ENCODE assay signal across 9 cellular contexts in genomic region chr3:49685846-49686245, GRCh38. TPM values are rescaled to one million over a fixed set of nuclear protein-coding genes. Genes with fewer than 3 reads are reported as not detected.
DNase-seq lines count a peak whose midpoint lies in the region; ATAC-seq, FAIRE-seq and TF ChIP-seq lines count a peak whose summit lies in the region.
"Not testable (repeated sequence)": the region's sequence is repeated elsewhere in the genome, so short reads cannot be mapped to it uniquely, and the experiment has no call there.
"Had no signal": no experiment of that assay in that cellular context is flagged by ENCODE, and none has a peak within 500 bp of the region (broad histone marks: within the 10 kb centered on the region; RNA-seq: fewer than 3 reads in every experiment).

No MANE protein-coding gene starts in this region.

- in situ Hi-C loops in GM23248 (cut with MboI); K562 (cut with MboI): not testable (repeated sequence)

- 12 to 20% methylated on average over 27 to 31 of the region's 36 CpGs for WGBS in GM23248 (ENCODE audit: low coverage in 1 of 2, low lambda C conversion rate in 2 of 2, missing lambda C conversion rate in 2 of 2), 2 experiments
- 93% methylated on average over 9 of the region's 36 CpGs for WGBS in K562 (ENCODE audit: insufficient coverage, low coverage, missing lambda C conversion rate)

- not testable (repeated sequence) for TF ChIP-seq POLR2A in K562 (conservative IDR thresholded peaks at IDR 0.05); endothelial cell of umbilical vein (IDR thresholded peaks at IDR 0.05; ENCODE audit: low read depth, low read length)

- TF ChIP-seq CTCF in K562 (IDR thresholded peaks at IDR 0.05 in 2 of 3, conservative IDR thresholded peaks at IDR 0.05 in 1 of 3; ENCODE audit: insufficient read depth in 2 of 3, low read depth in 1 of 3, low read length in 3 of 3); endothelial cell of umbilical vein (IDR thresholded peaks at IDR 0.05; ENCODE audit: extremely low read depth in 1 of 2, insufficient read depth in 1 of 2, low read depth in 1 of 2, low read length in 2 of 2); kidney epithelial cell (IDR thresholded peaks at IDR 0.05; ENCODE audit: insufficient read depth, low read length, poor library complexity, severe bottlenecking); nephron (IDR thresholded peaks at IDR 0.05; ENCODE audit: unreplicated experiment in 3 of 3): not testable (repeated sequence)

- not testable (repeated sequence) for H2AFZ ChIP-seq in GM23248; K562 (ENCODE audit: low read depth, low read length); endothelial cell of umbilical vein (ENCODE audit: low read depth, low read length)

- H3K4me3 Mint-ChIP-seq in T-helper 17 cell: peak overlapping the region; percentile 71
- H3K4me3 Mint-ChIP-seq in nephron: peak overlapping the region in 2 of 3 experiments; percentile 38 to 98

- H3K4me1 Mint-ChIP-seq in T-helper 17 cell (peaks cover 21% of the 10 kb centered on the region), nephron (peaks cover 23% of the 10 kb centered on the region)

- not testable (repeated sequence) for H3F3A ChIP-seq in GM23248 (ENCODE audit: insufficient read depth)

- H3K4me3 ChIP-seq in GM23248; K562; endothelial cell of umbilical vein (replicated peaks in 1 of 3; ENCODE audit: insufficient read depth in 1 of 3, low read depth in 1 of 3, low read length in 3 of 3): not testable (repeated sequence)
- peak overlapping the region; percentile 11 for H3K4me3 ChIP-seq in kidney epithelial cell (ENCODE audit: low read depth, low read length)

- not testable (repeated sequence) for H3K9me1 ChIP-seq in K562 (ENCODE audit: control insufficient read depth, insufficient read depth, low read length); endothelial cell of umbilical vein (replicated peaks; ENCODE audit: control insufficient read depth, extremely low read depth, insufficient read depth, low read length)

- H3K27ac Mint-ChIP-seq in T-helper 17 cell, nephron: not testable (repeated sequence)

- not testable (repeated sequence) for H3K27me3 ChIP-seq in GM23248 (replicated peaks; ENCODE audit: insufficient read depth); K562 (ENCODE audit: control insufficient read depth in 2 of 2, insufficient read depth in 2 of 2, low read length in 2 of 2); endothelial cell of umbilical vein (ENCODE audit: control insufficient read depth in 2 of 2, insufficient read depth in 2 of 2, low read length in 2 of 2); kidney epithelial cell (ENCODE audit: control insufficient read depth, insufficient read depth, low read length)

- H3K9me3 ChIP-seq in GM23248 (ENCODE audit: low read depth); T-helper 17 cell (ENCODE audit: control insufficient read depth, low read length, poor library complexity, severe bottlenecking); K562 (replicated peaks; ENCODE audit: control insufficient read depth, insufficient read depth, low read depth, low read length); endothelial cell of umbilical vein (replicated peaks; ENCODE audit: control insufficient read depth, insufficient read depth, low read length): not testable (repeated sequence)

- CTCF ChIA-PET in K562 (lab: Yijun Ruan, JAX; ENCODE audit: low intra/inter-chr PET ratio); endothelial cell of umbilical vein (lab: Charles Lee): not testable (repeated sequence)

- H3K36me3 Mint-ChIP-seq in T-helper 17 cell (ENCODE audit: low read depth); nephron (ENCODE audit: low read depth): not testable (repeated sequence)

- not testable (repeated sequence) for TF ChIP-seq RAD21 in K562 (CRISPR knock-in tag; conservative IDR thresholded peaks at IDR 0.05 in 1 of 2, IDR thresholded peaks at IDR 0.05 in 1 of 2)

- POLR2A ChIA-PET in K562 (lab: Yijun Ruan, JAX); endothelial cell of umbilical vein (lab: Charles Lee): not testable (repeated sequence)

- dilution Hi-C loops in endothelial cell of umbilical vein (cut with MboI; ENCODE audit: extremely low pct_ligation_motif_present, low sequenced_read_pairs): not testable (repeated sequence)

- intact Hi-C loops in K562 (cut with micrococcal nuclease); endothelial cell of umbilical vein (cut with micrococcal nuclease): not testable (repeated sequence)

- FAIRE-seq in K562 (lab: Jason Lieb, UNC): not testable (repeated sequence)
- peak; percentile 79 for FAIRE-seq in endothelial cell of umbilical vein (lab: Jason Lieb, UNC)

- H3K9me2 ChIP-seq in GM23248 (ENCODE audit: insufficient read depth): not testable (repeated sequence)

- H3K9me3 Mint-ChIP-seq in nephron: not testable (repeated sequence)

- not testable (repeated sequence) for H3K9ac ChIP-seq in GM23248; K562 (ENCODE audit: insufficient read depth in 1 of 2, low read depth in 2 of 2, low read length in 2 of 2); endothelial cell of umbilical vein (replicated peaks; ENCODE audit: extremely low read depth, insufficient read depth, low read length)

- not testable (repeated sequence) for H3K4me1 ChIP-seq in GM23248 (ENCODE audit: insufficient read depth); endothelial cell of umbilical vein (ENCODE audit: control insufficient read depth, extremely low read depth, insufficient read depth, low read length)
- peaks cover 6 to 25% of the 10 kb centered on the region in 2 experiments; a peak in 4 of 5 replicates for H3K4me1 ChIP-seq in K562 (replicated peaks in 1 of 2; ENCODE audit: control insufficient read depth in 2 of 2, insufficient read depth in 2 of 2, low read length in 2 of 2)

- H3K4me2 ChIP-seq in GM23248 (ENCODE audit: unreplicated experiment); K562 (ENCODE audit: insufficient read depth, low read length); endothelial cell of umbilical vein (ENCODE audit: insufficient read depth, low read length): not testable (repeated sequence)

- not testable (repeated sequence) for TF ChIP-seq EP300 in K562 (IDR thresholded peaks at IDR 0.05; ENCODE audit: low read length)

- H4K20me1 ChIP-seq in GM23248 (ENCODE audit: insufficient read depth); K562 (replicated peaks; ENCODE audit: control insufficient read depth, insufficient read depth, low read length); endothelial cell of umbilical vein (replicated peaks; ENCODE audit: control insufficient read depth, extremely low read depth, insufficient read depth, low read length): not testable (repeated sequence)

- DNase-seq in GM23248: peak; percentile 38
- not testable (repeated sequence) for DNase-seq in T-helper 17 cell; K562 (ENCODE audit: extremely low read depth in 1 of 4, low spot score in 3 of 4); endothelial cell of umbilical vein (ENCODE audit: low read depth, low spot score); kidney epithelial cell (ENCODE audit: low read depth)
- peak; percentile 18 for DNase-seq in stimulated activated CD4-positive, alpha-beta T cell treated with anti-CD3 and anti-CD28 coated beads, Interleukin-4, amount 100 ng/mL, for 1 hour

- not testable (repeated sequence) for H3K36me3 ChIP-seq in GM23248 (ENCODE audit: low read depth); endothelial cell of umbilical vein (ENCODE audit: control insufficient read depth in 2 of 2, extremely low read depth in 1 of 2, insufficient read depth in 2 of 2, low read length in 2 of 2); kidney epithelial cell (ENCODE audit: control insufficient read depth, insufficient read depth, low read length)
- H3K36me3 ChIP-seq in K562 (ENCODE audit: control insufficient read depth, insufficient read depth, low read length): peaks cover 31% of the 10 kb centered on the region; the same call in 1 of the 3 replicates

- not testable (repeated sequence) for BruUV-seq in K562 (replicated peaks; lab: Mats Ljungman, UMichigan); endothelial cell of umbilical vein (replicated peaks; lab: Mats Ljungman, UMichigan)

- not testable (repeated sequence) for H3K27ac ChIP-seq in GM23248; K562 (ENCODE audit: extremely low read depth, low read depth, low read length); endothelial cell of umbilical vein (ENCODE audit: insufficient read depth, low read depth, low read length)

- H3K27me3 Mint-ChIP-seq in T-helper 17 cell; nephron (ENCODE audit: low read depth): not testable (repeated sequence)

- peaks cover 15% of the 10 kb centered on the region for H3K79me2 ChIP-seq in GM23248 (ENCODE audit: insufficient read depth)
- H3K79me2 ChIP-seq in K562 (ENCODE audit: control insufficient read depth, insufficient read depth, low read length): peaks cover 13% of the 10 kb centered on the region; the same call in 2 of the 3 replicates
- not testable (repeated sequence) for H3K79me2 ChIP-seq in endothelial cell of umbilical vein (ENCODE audit: control insufficient read depth, insufficient read depth, low read length)

- not testable (repeated sequence) for ATAC-seq in T-helper 17 cell, K562

RNA-seq across cellular contexts. Expression of gene MST1, which starts 3.4 kb away (rescaled TPM):
- total RNA-seq in GM23248 (2014; rRNA removed; shearing (Covaris generic)): 6.3 and 6.4 TPM in 2 replicates
- 2.5 and 3.0 TPM in 2 replicates for polyA plus RNA-seq in GM23248 (2016; fragmentation: Nextera tagmentation; extraction: Ambion mirVana)
- total RNA-seq in T-helper 17 cell: 10 to 100 TPM in 1 of 2 donors, 1 to 10 TPM in 1; 7.5 to 11.3 TPM
- total RNA-seq in K562 (2011; cell fraction: chromatin; rRNA removed; ENCODE audit: low replicate concordance): 3.9 and 10.8 TPM in 2 replicates
- total RNA-seq in K562 (2011; cell fraction: nucleolus; rRNA removed): 8.2 and 12.5 TPM in 2 replicates
- 5.0 and 5.1 TPM in 2 replicates for total RNA-seq in K562 (2011; cell fraction: nucleoplasm; rRNA removed)
- total RNA-seq in K562 (2014; rRNA removed): 0.23 and 0.57 TPM in 2 replicates
- total RNA-seq in K562 (2014; rRNA removed; fragmentation: Illumina TruSeq; extraction: Trizol): 0.51 TPM in 1 of 2 replicates, not detected in the other
- total RNA-seq in K562 (2015; rRNA removed; fragmentation: Illumina TruSeq; extraction: Trizol): 0.26 and 0.40 TPM in 2 replicates
- total RNA-seq in K562 (2021): 1.2 and 1.4 TPM in 2 replicates
- 1.3 and 4.3 TPM in 2 replicates for polyA plus RNA-seq in K562 (2011; rRNA removed)
- polyA plus RNA-seq in K562 (2011; cell fraction: cytosol; rRNA removed): 0.94 and 1.4 TPM in 2 replicates
- 35.5 and 64.0 TPM in 2 replicates for polyA plus RNA-seq in K562 (2011; cell fraction: nucleus; rRNA removed)
- polyA plus RNA-seq in K562 (2012): 3.4 and 6.1 TPM in 2 replicates
- 0.30 and 1.1 TPM in 2 replicates for polyA plus RNA-seq in K562 (2014; fragmentation: Illumina TruSeq; extraction: Trizol)
- under 1 TPM; 0.08 to 0.10 TPM for polyA plus RNA-seq in K562 (2014; fragmentation: Nextera tagmentation; extraction: Ambion mirVana)
- 1.8 and 5.0 TPM in 2 replicates for polyA plus RNA-seq in K562 (2014; rRNA removed)
- polyA minus RNA-seq in K562 (2011; rRNA and poly(A)+ RNA removed): 0.56 and 1.1 TPM in 2 replicates
- polyA minus RNA-seq in K562 (2011; cell fraction: cytosol; rRNA and poly(A)+ RNA removed): 1.0 and 1.2 TPM in 2 replicates
- 3.1 and 6.1 TPM in 2 replicates for polyA minus RNA-seq in K562 (2011; cell fraction: nucleus; rRNA and poly(A)+ RNA removed)
- 6.1 and 8.7 TPM in 2 replicates for total RNA-seq in endothelial cell of umbilical vein
- 15.3 and 17.5 TPM in 2 replicates for polyA plus RNA-seq in endothelial cell of umbilical vein
- 2.3 and 3.7 TPM in 2 replicates for polyA plus RNA-seq in endothelial cell of umbilical vein (2011; cell fraction: cytosol; rRNA removed)
- 88.4 and 130 TPM in 2 replicates for polyA plus RNA-seq in endothelial cell of umbilical vein (2011; cell fraction: nucleus; rRNA removed)
- 5.2 and 7.7 TPM in 2 replicates for polyA plus RNA-seq in endothelial cell of umbilical vein (2012)
- polyA minus RNA-seq in endothelial cell of umbilical vein: 3.9 and 8.2 TPM in 2 replicates
- 3.5 TPM for polyA minus RNA-seq in endothelial cell of umbilical vein (2011; cell fraction: cytosol; rRNA and poly(A)+ RNA removed)
- polyA minus RNA-seq in endothelial cell of umbilical vein (2011; cell fraction: nucleus; rRNA and poly(A)+ RNA removed): 7.8 and 15.7 TPM in 2 replicates
- total RNA-seq in kidney epithelial cell: 12.4 and 21.6 TPM in 2 replicates

RNA-seq across cellular contexts. Expression of gene RNF123, which starts 3.5 kb away (rescaled TPM):
- total RNA-seq in GM23248 (2014; rRNA removed; shearing (Covaris generic)): 22.8 and 25.7 TPM in 2 replicates
- polyA plus RNA-seq in GM23248 (2016; fragmentation: Nextera tagmentation; extraction: Ambion mirVana) (18.7 and 21.6 TPM in 2 replicates), K562 (2011; rRNA removed) (30.4 and 48.7 TPM in 2 replicates), K562 (2014; fragmentation: Illumina TruSeq; extraction: Trizol) (28.8 and 29.6 TPM in 2 replicates), K562 (2014; fragmentation: Nextera tagmentation; extraction: Ambion mirVana) (1 to 10 TPM; 8.7 to 8.8 TPM), K562 (2014; rRNA removed) (34.2 and 35.0 TPM in 2 replicates), endothelial cell of umbilical vein (59.3 and 67.2 TPM in 2 replicates)
- total RNA-seq in T-helper 17 cell (10 to 100 TPM; 37.7 to 45.1 TPM), K562 (2014; rRNA removed) (15.0 and 24.2 TPM in 2 replicates), K562 (2014; rRNA removed; fragmentation: Illumina TruSeq; extraction: Trizol) (12.5 and 17.5 TPM in 2 replicates), K562 (2015; rRNA removed; fragmentation: Illumina TruSeq; extraction: Trizol) (14.4 and 15.6 TPM in 2 replicates), K562 (2021) (44.6 and 53.1 TPM in 2 replicates), endothelial cell of umbilical vein (43.4 and 51.0 TPM in 2 replicates), kidney epithelial cell (30.0 and 30.8 TPM in 2 replicates)
- total RNA-seq in K562 (2011; cell fraction: chromatin; rRNA removed; ENCODE audit: low replicate concordance): 60.1 and 195 TPM in 2 replicates
- total RNA-seq in K562 (2011; cell fraction: nucleolus; rRNA removed): 128 and 136 TPM in 2 replicates
- 70.7 and 81.4 TPM in 2 replicates for total RNA-seq in K562 (2011; cell fraction: nucleoplasm; rRNA removed)
- polyA plus RNA-seq in K562 (2011; cell fraction: cytosol; rRNA removed): 44.7 and 74.3 TPM in 2 replicates
- 195 and 281 TPM in 2 replicates for polyA plus RNA-seq in K562 (2011; cell fraction: nucleus; rRNA removed)
- polyA plus RNA-seq in K562 (2012): 22.8 and 35.5 TPM in 2 replicates
- polyA minus RNA-seq in K562 (2011; rRNA and poly(A)+ RNA removed): 22.1 and 29.0 TPM in 2 replicates
- polyA minus RNA-seq in K562 (2011; cell fraction: cytosol; rRNA and poly(A)+ RNA removed): 28.9 and 31.4 TPM in 2 replicates
- 45.0 and 58.2 TPM in 2 replicates for polyA minus RNA-seq in K562 (2011; cell fraction: nucleus; rRNA and poly(A)+ RNA removed)
- polyA plus RNA-seq in endothelial cell of umbilical vein (2011; cell fraction: cytosol; rRNA removed): 33.3 and 36.7 TPM in 2 replicates
- 121 and 157 TPM in 2 replicates for polyA plus RNA-seq in endothelial cell of umbilical vein (2011; cell fraction: nucleus; rRNA removed)
- polyA plus RNA-seq in endothelial cell of umbilical vein (2012): 21.4 and 22.2 TPM in 2 replicates
- 58.4 and 66.9 TPM in 2 replicates for polyA minus RNA-seq in endothelial cell of umbilical vein
- polyA minus RNA-seq in endothelial cell of umbilical vein (2011; cell fraction: cytosol; rRNA and poly(A)+ RNA removed): 39.3 TPM
- polyA minus RNA-seq in endothelial cell of umbilical vein (2011; cell fraction: nucleus; rRNA and poly(A)+ RNA removed): 44.3 and 55.8 TPM in 2 replicates

RNA-seq across cellular contexts. Expression of gene APEH, which starts 11.7 kb away (rescaled TPM):
- 108 and 126 TPM in 2 replicates for total RNA-seq in GM23248 (2014; rRNA removed; shearing (Covaris generic))
- 83.3 and 89.1 TPM in 2 replicates for polyA plus RNA-seq in GM23248 (2016; fragmentation: Nextera tagmentation; extraction: Ambion mirVana)
- total RNA-seq in T-helper 17 cell: 10 to 100 TPM; 61.2 to 71.0 TPM
- total RNA-seq in K562 (2011; cell fraction: chromatin; rRNA removed; ENCODE audit: low replicate concordance): 167 and 504 TPM in 2 replicates
- 286 and 325 TPM in 2 replicates for total RNA-seq in K562 (2011; cell fraction: nucleolus; rRNA removed)
- 167 and 176 TPM in 2 replicates for total RNA-seq in K562 (2011; cell fraction: nucleoplasm; rRNA removed)
- total RNA-seq in K562 (2014; rRNA removed): 142 and 162 TPM in 2 replicates
- 74.1 and 104 TPM in 2 replicates for total RNA-seq in K562 (2014; rRNA removed; fragmentation: Illumina TruSeq; extraction: Trizol)
- 126 and 127 TPM in 2 replicates for total RNA-seq in K562 (2015; rRNA removed; fragmentation: Illumina TruSeq; extraction: Trizol)
- total RNA-seq in K562 (2021): 174 and 177 TPM in 2 replicates
- 116 and 117 TPM in 2 replicates for polyA plus RNA-seq in K562 (2011; rRNA removed)
- polyA plus RNA-seq in K562 (2011; cell fraction: cytosol; rRNA removed): 143 and 217 TPM in 2 replicates
- 281 and 331 TPM in 2 replicates for polyA plus RNA-seq in K562 (2011; cell fraction: nucleus; rRNA removed)
- polyA plus RNA-seq in K562 (2012): 148 and 159 TPM in 2 replicates
- 120 and 130 TPM in 2 replicates for polyA plus RNA-seq in K562 (2014; fragmentation: Illumina TruSeq; extraction: Trizol)
- polyA plus RNA-seq in K562 (2014; fragmentation: Nextera tagmentation; extraction: Ambion mirVana): 10 to 100 TPM; 70.9 to 72.6 TPM
- polyA plus RNA-seq in K562 (2014; rRNA removed): 111 and 122 TPM in 2 replicates
- polyA minus RNA-seq in K562 (2011; rRNA and poly(A)+ RNA removed): 104 and 133 TPM in 2 replicates
- polyA minus RNA-seq in K562 (2011; cell fraction: cytosol; rRNA and poly(A)+ RNA removed): 123 and 130 TPM in 2 replicates
- 142 and 151 TPM in 2 replicates for polyA minus RNA-seq in K562 (2011; cell fraction: nucleus; rRNA and poly(A)+ RNA removed)
- 68.2 and 77.9 TPM in 2 replicates for total RNA-seq in endothelial cell of umbilical vein
- 74.3 and 74.8 TPM in 2 replicates for polyA plus RNA-seq in endothelial cell of umbilical vein
- 59.0 and 62.5 TPM in 2 replicates for polyA plus RNA-seq in endothelial cell of umbilical vein (2011; cell fraction: cytosol; rRNA removed)
- polyA plus RNA-seq in endothelial cell of umbilical vein (2011; cell fraction: nucleus; rRNA removed): 103 and 123 TPM in 2 replicates
- polyA plus RNA-seq in endothelial cell of umbilical vein (2012): 58.7 and 62.8 TPM in 2 replicates
- polyA minus RNA-seq in endothelial cell of umbilical vein: 97.1 and 102 TPM in 2 replicates
- polyA minus RNA-seq in endothelial cell of umbilical vein (2011; cell fraction: cytosol; rRNA and poly(A)+ RNA removed): 160 TPM
- 38.7 and 41.6 TPM in 2 replicates for polyA minus RNA-seq in endothelial cell of umbilical vein (2011; cell fraction: nucleus; rRNA and poly(A)+ RNA removed)
- 141 and 146 TPM in 2 replicates for total RNA-seq in kidney epithelial cell

RNA-seq across cellular contexts. Expression of gene AMIGO3, which starts 33.6 kb away (rescaled TPM):
- total RNA-seq in GM23248 (2014; rRNA removed; shearing (Covaris generic)): 3.2 TPM in 1 of 2 replicates, not detected in the other
- 0.18 and 0.25 TPM in 2 replicates for polyA plus RNA-seq in GM23248 (2016; fragmentation: Nextera tagmentation; extraction: Ambion mirVana)
- total RNA-seq in T-helper 17 cell: under 1 TPM in 1 of 2 donors, not detected in 1; 0.99 TPM
- total RNA-seq in K562 (2011; cell fraction: chromatin; rRNA removed; ENCODE audit: low replicate concordance): 5.9 TPM in 1 of 2 replicates, not detected in the other
- total RNA-seq in K562 (2011; cell fraction: nucleolus; rRNA removed): 5.9 and 8.8 TPM in 2 replicates
- 0.51 TPM in 1 of 2 replicates, not detected in the other for total RNA-seq in K562 (2011; cell fraction: nucleoplasm; rRNA removed)
- total RNA-seq in K562 (2014; rRNA removed): 0.68 and 1.4 TPM in 2 replicates
- not detected in 2 replicates for total RNA-seq in K562 (2014; rRNA removed; fragmentation: Illumina TruSeq; extraction: Trizol)
- total RNA-seq in K562 (2015; rRNA removed; fragmentation: Illumina TruSeq; extraction: Trizol): 0.26 TPM in 1 of 2 replicates, not detected in the other
- 0.18 and 0.44 TPM in 2 replicates for total RNA-seq in K562 (2021)
- 0.13 and 0.41 TPM in 2 replicates for polyA plus RNA-seq in K562 (2011; rRNA removed)
- 3.1 TPM in 1 of 2 replicates, not detected in the other for polyA plus RNA-seq in K562 (2011; cell fraction: cytosol; rRNA removed)
- 2.6 and 8.7 TPM in 2 replicates for polyA plus RNA-seq in K562 (2011; cell fraction: nucleus; rRNA removed)
- polyA plus RNA-seq in K562 (2012): 0.61 and 4.4 TPM in 2 replicates
- 0.18 TPM in 1 of 2 replicates, not detected in the other for polyA plus RNA-seq in K562 (2014; fragmentation: Illumina TruSeq; extraction: Trizol)
- polyA plus RNA-seq in K562 (2014; fragmentation: Nextera tagmentation; extraction: Ambion mirVana): not detected
- 2.0 and 2.8 TPM in 2 replicates for polyA plus RNA-seq in K562 (2014; rRNA removed)
- not detected in 2 replicates for polyA minus RNA-seq in K562 (2011; rRNA and poly(A)+ RNA removed)
- polyA minus RNA-seq in K562 (2011; cell fraction: cytosol; rRNA and poly(A)+ RNA removed): 0.38 and 2.4 TPM in 2 replicates
- polyA minus RNA-seq in K562 (2011; cell fraction: nucleus; rRNA and poly(A)+ RNA removed): 2.4 and 3.3 TPM in 2 replicates
- total RNA-seq in endothelial cell of umbilical vein: 0.21 TPM in 1 of 2 replicates, not detected in the other
- polyA plus RNA-seq in endothelial cell of umbilical vein: 0.21 and 1.2 TPM in 2 replicates
- 0.38 TPM in 1 of 2 replicates, not detected in the other for polyA plus RNA-seq in endothelial cell of umbilical vein (2011; cell fraction: cytosol; rRNA removed)
- polyA plus RNA-seq in endothelial cell of umbilical vein (2011; cell fraction: nucleus; rRNA removed): 2.6 and 4.0 TPM in 2 replicates
- 0.07 and 0.49 TPM in 2 replicates for polyA plus RNA-seq in endothelial cell of umbilical vein (2012)
- not detected in 2 replicates for polyA minus RNA-seq in endothelial cell of umbilical vein
- 1.2 TPM for polyA minus RNA-seq in endothelial cell of umbilical vein (2011; cell fraction: cytosol; rRNA and poly(A)+ RNA removed)
- 0.53 and 7.4 TPM in 2 replicates for polyA minus RNA-seq in endothelial cell of umbilical vein (2011; cell fraction: nucleus; rRNA and poly(A)+ RNA removed)
- 2.9 TPM in 1 of 2 replicates, not detected in the other for total RNA-seq in kidney epithelial cell
- total RNA-seq: MCF 10A had no signal
- polyA plus RNA-seq: CD14-positive monocyte had no signal

RNA-seq across cellular contexts. Expression of gene GMPPB, which starts 37.9 kb away (rescaled TPM):
- 36.2 and 37.8 TPM in 2 replicates for total RNA-seq in GM23248 (2014; rRNA removed; shearing (Covaris generic))
- polyA plus RNA-seq in GM23248 (2016; fragmentation: Nextera tagmentation; extraction: Ambion mirVana) (22.8 and 24.1 TPM in 2 replicates), K562 (2011; rRNA removed) (8.1 and 10.3 TPM in 2 replicates), K562 (2014; fragmentation: Illumina TruSeq; extraction: Trizol) (5.8 and 7.4 TPM in 2 replicates), K562 (2014; fragmentation: Nextera tagmentation; extraction: Ambion mirVana) (under 1 TPM; 0.53 to 0.92 TPM), K562 (2014; rRNA removed) (11.3 and 13.3 TPM in 2 replicates), endothelial cell of umbilical vein (61.2 and 62.0 TPM in 2 replicates)
- total RNA-seq in T-helper 17 cell (10 to 100 TPM; 42.9 to 61.9 TPM), K562 (2014; rRNA removed) (11.0 and 18.0 TPM in 2 replicates), K562 (2014; rRNA removed; fragmentation: Illumina TruSeq; extraction: Trizol) (4.3 and 5.5 TPM in 2 replicates), K562 (2015; rRNA removed; fragmentation: Illumina TruSeq; extraction: Trizol) (8.8 and 9.2 TPM in 2 replicates), K562 (2021) (16.4 and 17.4 TPM in 2 replicates), endothelial cell of umbilical vein (52.5 and 54.5 TPM in 2 replicates), kidney epithelial cell (44.0 and 53.2 TPM in 2 replicates)
- 23.6 and 70.2 TPM in 2 replicates for total RNA-seq in K562 (2011; cell fraction: chromatin; rRNA removed; ENCODE audit: low replicate concordance)
- total RNA-seq in K562 (2011; cell fraction: nucleolus; rRNA removed): 47.0 and 56.7 TPM in 2 replicates
- total RNA-seq in K562 (2011; cell fraction: nucleoplasm; rRNA removed): 29.1 and 36.1 TPM in 2 replicates
- polyA plus RNA-seq in K562 (2011; cell fraction: cytosol; rRNA removed): 8.4 and 10.6 TPM in 2 replicates
- 36.7 and 37.8 TPM in 2 replicates for polyA plus RNA-seq in K562 (2011; cell fraction: nucleus; rRNA removed)
- polyA plus RNA-seq in K562 (2012): 11.6 and 18.7 TPM in 2 replicates
- 7.8 and 8.5 TPM in 2 replicates for polyA minus RNA-seq in K562 (2011; rRNA and poly(A)+ RNA removed)
- 6.6 and 7.7 TPM in 2 replicates for polyA minus RNA-seq in K562 (2011; cell fraction: cytosol; rRNA and poly(A)+ RNA removed)
- polyA minus RNA-seq in K562 (2011; cell fraction: nucleus; rRNA and poly(A)+ RNA removed): 22.8 and 34.7 TPM in 2 replicates
- polyA plus RNA-seq in endothelial cell of umbilical vein (2011; cell fraction: cytosol; rRNA removed): 39.3 and 44.5 TPM in 2 replicates
- 55.6 and 60.5 TPM in 2 replicates for polyA plus RNA-seq in endothelial cell of umbilical vein (2011; cell fraction: nucleus; rRNA removed)
- 28.8 and 32.8 TPM in 2 replicates for polyA plus RNA-seq in endothelial cell of umbilical vein (2012)
- 44.0 and 55.3 TPM in 2 replicates for polyA minus RNA-seq in endothelial cell of umbilical vein
- 12.7 TPM for polyA minus RNA-seq in endothelial cell of umbilical vein (2011; cell fraction: cytosol; rRNA and poly(A)+ RNA removed)
- 26.7 and 32.8 TPM in 2 replicates for polyA minus RNA-seq in endothelial cell of umbilical vein (2011; cell fraction: nucleus; rRNA and poly(A)+ RNA removed)
